1 cellular context compared by ENCODE assay signal in the genomic region with DNA sequence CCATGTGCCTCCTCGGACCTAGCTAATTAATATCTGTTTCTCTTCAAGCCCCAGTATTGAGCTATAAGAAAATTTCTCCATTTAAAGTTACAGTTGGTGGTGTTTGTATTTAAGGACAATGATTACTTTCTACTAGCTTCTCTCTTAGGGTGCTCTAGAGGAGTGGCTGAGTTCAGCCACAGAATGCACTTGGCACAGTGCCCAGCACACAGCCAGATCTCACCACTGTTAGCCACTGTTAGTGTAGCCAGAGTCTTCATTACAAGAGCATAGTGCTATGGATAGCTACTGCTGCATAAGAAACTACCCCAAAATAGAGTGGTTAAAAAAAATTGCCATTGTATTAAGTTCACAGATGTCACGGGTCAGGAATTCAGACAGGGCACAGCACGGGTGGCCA.
TF ChIP-seq lines count a peak whose summit lies in the region.

No MANE protein-coding gene starts in this region.

TF ChIP-seq in K562, 482 proteins besides CTCF, POLR2A, EP300 and RAD21 (continued from another document):
- TF ChIP-seq, protein P1, sequence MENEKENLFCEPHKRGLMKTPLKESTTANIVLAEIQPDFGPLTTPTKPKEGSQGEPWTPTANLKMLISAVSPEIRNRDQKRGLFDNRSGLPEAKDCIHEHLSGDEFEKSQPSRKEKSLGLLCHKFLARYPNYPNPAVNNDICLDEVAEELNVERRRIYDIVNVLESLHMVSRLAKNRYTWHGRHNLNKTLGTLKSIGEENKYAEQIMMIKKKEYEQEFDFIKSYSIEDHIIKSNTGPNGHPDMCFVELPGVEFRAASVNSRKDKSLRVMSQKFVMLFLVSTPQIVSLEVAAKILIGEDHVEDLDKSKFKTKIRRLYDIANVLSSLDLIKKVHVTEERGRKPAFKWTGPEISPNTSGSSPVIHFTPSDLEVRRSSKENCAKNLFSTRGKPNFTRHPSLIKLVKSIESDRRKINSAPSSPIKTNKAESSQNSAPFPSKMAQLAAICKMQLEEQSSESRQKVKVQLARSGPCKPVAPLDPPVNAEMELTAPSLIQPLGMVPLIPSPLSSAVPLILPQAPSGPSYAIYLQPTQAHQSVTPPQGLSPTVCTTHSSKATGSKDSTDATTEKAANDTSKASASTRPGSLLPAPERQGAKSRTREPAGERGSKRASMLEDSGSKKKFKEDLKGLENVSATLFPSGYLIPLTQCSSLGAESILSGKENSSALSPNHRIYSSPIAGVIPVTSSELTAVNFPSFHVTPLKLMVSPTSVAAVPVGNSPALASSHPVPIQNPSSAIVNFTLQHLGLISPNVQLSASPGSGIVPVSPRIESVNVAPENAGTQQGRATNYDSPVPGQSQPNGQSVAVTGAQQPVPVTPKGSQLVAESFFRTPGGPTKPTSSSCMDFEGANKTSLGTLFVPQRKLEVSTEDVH (IDR thresholded peaks at IDR 0.05; ENCODE audit: low read depth, partially characterized antibody), result no peak
- no peak for TF ChIP-seq FOS (IDR thresholded peaks at IDR 0.05; ENCODE audit: extremely low read depth, insufficient read length)
